Comparison of ENCODE assay signal across 20 cellular contexts in the genomic region with DNA sequence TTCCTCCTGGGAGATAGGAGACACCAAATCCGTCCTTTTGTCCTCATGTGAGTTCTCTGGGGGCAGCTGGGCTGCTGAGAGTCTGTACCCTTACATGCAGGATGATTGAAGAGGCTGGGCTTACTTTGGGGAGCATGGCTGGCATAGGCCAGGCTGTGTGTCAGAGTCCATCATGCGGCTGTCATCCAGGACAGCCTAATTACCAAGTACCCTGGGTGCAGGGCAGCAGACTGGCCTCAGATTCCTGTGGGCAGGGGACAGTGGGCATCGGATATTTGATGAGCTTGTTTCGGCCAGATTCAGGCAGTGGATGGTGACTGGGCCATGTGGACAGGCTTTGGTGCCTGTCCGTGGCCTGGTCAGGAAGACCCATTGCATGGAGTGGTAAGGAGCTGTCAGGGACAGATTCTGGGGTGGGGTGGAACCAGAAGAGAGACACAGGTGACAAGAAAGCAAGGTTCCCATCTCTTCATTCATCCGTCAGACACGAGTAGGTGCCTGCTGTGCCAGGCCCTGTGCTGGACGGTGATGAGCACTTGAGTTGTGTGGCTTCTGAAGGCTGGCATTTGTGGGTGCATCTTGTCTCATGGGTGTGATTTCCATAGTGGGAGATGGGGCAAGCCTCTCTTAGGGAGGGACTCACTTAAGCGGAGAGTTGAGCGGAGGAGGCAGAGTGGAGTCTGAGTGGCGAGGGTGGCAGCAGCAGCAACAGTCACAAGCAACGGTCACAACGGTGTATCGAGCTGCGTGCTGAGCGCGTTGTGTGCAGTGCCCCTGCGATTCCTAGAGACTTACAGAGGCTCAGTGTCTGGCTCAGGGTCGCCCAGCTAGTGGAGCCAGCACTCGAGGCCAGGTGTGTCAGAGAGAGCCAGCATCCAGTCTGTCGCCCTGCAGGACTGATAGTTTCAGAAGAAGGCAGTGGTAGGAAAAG. TPM values are rescaled to one million over a fixed set of nuclear protein-coding genes. Genes with fewer than 3 reads are reported as not detected.
A peak's percentile ranks its signal among the peaks of the same experiment; 100 is the strongest.
DNase-seq lines count a peak whose midpoint lies in the region; ATAC-seq and TF ChIP-seq lines count a peak whose summit lies in the region.
"Had no signal": no experiment of that assay in that cellular context is flagged by ENCODE, and none has a peak within 500 bp of the region (broad histone marks: within the 10 kb centered on the region; RNA-seq: fewer than 3 reads in every experiment).

No MANE protein-coding gene starts in this region.

- peak overlapping the region; percentile 34 for H3K27ac Mint-ChIP-seq in activated CD4-positive, alpha-beta T cell treated with anti-CD3 and anti-CD28 coated beads, Interleukin-2, amount 10 ng/mL, durations not matched to agents 7 days and 5 days
- H3K27ac Mint-ChIP-seq in effector memory CD8-positive, alpha-beta T cell: peak overlapping the region; percentile 63 to 74
- H3K27ac Mint-ChIP-seq in osteocyte (ENCODE audit: unreplicated experiment): no peak overlapping the region

- peaks cover 19% of the 10 kb centered on the region; the same call in 1 of the 2 replicates for H4K20me1 ChIP-seq in DND-41 (ENCODE audit: insufficient read depth, low read length)

- TF ChIP-seq POLR2A in prostate gland (IDR thresholded peaks at IDR 0.05): no peak

- no peaks in the 10 kb centered on the region for H3K27me3 ChIP-seq in DND-41 (ENCODE audit: insufficient read depth, low read length, poor library complexity)
- no peaks in the 10 kb centered on the region for H3K27me3 ChIP-seq in prostate gland (replicated peaks; ENCODE audit: insufficient read depth)
- H3K27me3 ChIP-seq: BE2C, Peyer's patch had no signal

- H2AFZ ChIP-seq in DND-41 (ENCODE audit: low read depth, low read length): no peak overlapping the region

- peaks cover 38% of the 10 kb centered on the region for H3K36me3 ChIP-seq in DND-41 (ENCODE audit: insufficient read depth, low read length)
- H3K36me3 ChIP-seq in prostate gland: no peaks in the 10 kb centered on the region
- H3K36me3 ChIP-seq: BE2C had no signal

- peaks cover 17% of the 10 kb centered on the region for H3K4me1 Mint-ChIP-seq in activated CD4-positive, alpha-beta T cell treated with anti-CD3 and anti-CD28 coated beads, Interleukin-2, amount 10 ng/mL, durations not matched to agents 7 days and 5 days
- peaks cover 35 to 37% of the 10 kb centered on the region in 2 donors for H3K4me1 Mint-ChIP-seq in effector memory CD8-positive, alpha-beta T cell (ENCODE audit: low read depth in 2 of 2)
- H3K4me1 Mint-ChIP-seq in osteocyte (ENCODE audit: unreplicated experiment): peaks cover 22% of the 10 kb centered on the region

- POLR2A ChIA-PET in activated CD4-positive, alpha-beta T cell treated with anti-CD3 and anti-CD28 coated beads, Interleukin-2, amount 10 ng/mL, durations not matched to agents 7 days and 5 days (lab: Charles Lee): no interaction called here

- H3K9me3 ChIP-seq in DND-41 (ENCODE audit: insufficient read depth, low read length, severe bottlenecking) (no peaks in the 10 kb centered on the region), prostate gland (no peaks in the 10 kb centered on the region)
- H3K9me3 ChIP-seq: BE2C, Peyer's patch had no signal

- no peak overlapping the region for H3K9ac ChIP-seq in DND-41 (ENCODE audit: low read depth, low read length)

- no peaks in the 10 kb centered on the region for H3K9me3 Mint-ChIP-seq in activated CD4-positive, alpha-beta T cell treated with anti-CD3 and anti-CD28 coated beads, Interleukin-2, amount 10 ng/mL, durations not matched to agents 7 days and 5 days
- H3K9me3 Mint-ChIP-seq in effector memory CD8-positive, alpha-beta T cell: no peaks in the 10 kb centered on the region
- peaks cover 3% of the 10 kb centered on the region for H3K9me3 Mint-ChIP-seq in osteocyte (ENCODE audit: unreplicated experiment)
- H3K9me3 Mint-ChIP-seq: CD4-positive, alpha-beta memory T cell; IgD-negative memory B cell had no signal

- H3K27me3 Mint-ChIP-seq in activated CD4-positive, alpha-beta T cell treated with anti-CD3 and anti-CD28 coated beads, Interleukin-2, amount 10 ng/mL, durations not matched to agents 7 days and 5 days: no peaks in the 10 kb centered on the region
- no peaks in the 10 kb centered on the region for H3K27me3 Mint-ChIP-seq in effector memory CD8-positive, alpha-beta T cell
- no peaks in the 10 kb centered on the region for H3K27me3 Mint-ChIP-seq in osteocyte (ENCODE audit: unreplicated experiment)
- H3K27me3 Mint-ChIP-seq: CD4-positive, alpha-beta memory T cell; IgD-negative memory B cell had no signal

- H3K4me1 ChIP-seq in DND-41 (ENCODE audit: insufficient read depth, low read length) (peaks cover 14% of the 10 kb centered on the region), prostate gland (replicated peaks) (no peaks in the 10 kb centered on the region)
- H3K4me1 ChIP-seq: BE2C had no signal

- WGBS in prostate gland: 96% methylated on average over 21 of the region's 21 CpGs

- H3K4me2 ChIP-seq in DND-41 (ENCODE audit: insufficient read depth, low read length): no peak overlapping the region

- peaks cover 20% of the 10 kb centered on the region for H3K36me3 Mint-ChIP-seq in activated CD4-positive, alpha-beta T cell treated with anti-CD3 and anti-CD28 coated beads, Interleukin-2, amount 10 ng/mL, durations not matched to agents 7 days and 5 days (ENCODE audit: low read depth)
- peaks cover 33% of the 10 kb centered on the region for H3K36me3 Mint-ChIP-seq in effector memory CD8-positive, alpha-beta T cell (ENCODE audit: insufficient read depth)
- peaks cover 12% of the 10 kb centered on the region for H3K36me3 Mint-ChIP-seq in osteocyte (ENCODE audit: unreplicated experiment)

- CTCF ChIA-PET in activated CD4-positive, alpha-beta T cell treated with anti-CD3 and anti-CD28 coated beads, Interleukin-2, amount 10 ng/mL, durations not matched to agents 7 days and 5 days (lab: Charles Lee): interaction anchor here (1.5 kb wide), 1 partner anchor 8 kb away, joined by 5 read pairs; no protein-coding TSS in a partner anchor

- H3K4me3 ChIP-seq in DND-41 (ENCODE audit: low read depth in 1 of 2, low read length in 2 of 2) (no peak overlapping the region), prostate gland (no peak overlapping the region)
- H3K4me3 ChIP-seq: Peyer's patch had no signal

- peak overlapping the region; percentile 13; the same call in 1 of the 2 replicates for H3K27ac ChIP-seq in DND-41 (ENCODE audit: low read length)
- no peak overlapping the region for H3K27ac ChIP-seq in prostate gland
- H3K27ac ChIP-seq: 22Rv1, HL-60, Peyer's patch had no signal

- no peak overlapping the region for H3K4me3 Mint-ChIP-seq in activated CD4-positive, alpha-beta T cell treated with anti-CD3 and anti-CD28 coated beads, Interleukin-2, amount 10 ng/mL, durations not matched to agents 7 days and 5 days
- H3K4me3 Mint-ChIP-seq in effector memory CD8-positive, alpha-beta T cell: no peak overlapping the region
- no peak overlapping the region for H3K4me3 Mint-ChIP-seq in osteocyte (ENCODE audit: unreplicated experiment)
- H3K4me3 Mint-ChIP-seq: CD4-positive, alpha-beta memory T cell had no signal

- no peak for DNase-seq in activated CD4-positive, alpha-beta T cell treated with anti-CD3 and anti-CD28 coated beads, Interleukin-2, amount 10 ng/mL, durations not matched to agents 7 days and 5 days
- DNase-seq in activated CD4-positive, alpha-beta T cell treated with anti-CD3 and anti-CD28 coated beads for 1 hour: no peak
- DNase-seq in DND-41 (no peak), osteocyte (ENCODE audit: extremely low spot score, unreplicated experiment) (peak; percentile 66), prostate gland (ENCODE audit: low spot score) (no peak), SIG-M5 (lab: John Stamatoyannopoulos, UW) (no peak), foreskin melanocyte (no peak)
- DNase-seq in effector memory CD8-positive, alpha-beta T cell: no peak
- DNase-seq: BE2C; CD4-positive, alpha-beta memory T cell; HCEC 1CT; Kasumi-1; MM.1S; NCI-H1092 treated with DMSO at 0.1 percent for 48 hours; NCI-H2081 treated with DMSO at 0.1 percent for 48 hours; NCI-H510A treated with DMSO at 0.1 percent for 48 hours had no signal

- ATAC-seq in DND-41 (ENCODE audit: insufficient read depth, low read depth): no peak
- no peak for ATAC-seq in effector memory CD8-positive, alpha-beta T cell (replicated peaks)

- peaks cover 32% of the 10 kb centered on the region for H3K79me2 ChIP-seq in DND-41 (ENCODE audit: insufficient read depth, low read length)

- intact Hi-C loops in prostate gland (cut with DNase I): no loop called here

- no peak for TF ChIP-seq CTCF in DND-41 (IDR thresholded peaks at IDR 0.05; ENCODE audit: borderline replicate concordance, extremely low read depth, low read length, poor library complexity, severe bottlenecking)
- TF ChIP-seq CTCF in osteocyte (IDR thresholded peaks at IDR 0.05): no peak
- no peak for TF ChIP-seq CTCF in prostate gland (IDR thresholded peaks at IDR 0.05)

RNA-seq across cellular contexts. Expression of a gene that starts 48.7 kb away (rescaled TPM):
- 10 to 100 TPM; 34.1 to 39.2 TPM for total RNA-seq in activated CD4-positive, alpha-beta T cell treated with anti-CD3 and anti-CD28 coated beads, Interleukin-2, amount 10 ng/mL, durations not matched to agents 7 days and 5 days
- total RNA-seq in osteocyte (28.9 and 29.1 TPM in 2 replicates), prostate gland (10 to 100 TPM; 16.0 to 30.7 TPM)
